In the genomic region with DNA sequence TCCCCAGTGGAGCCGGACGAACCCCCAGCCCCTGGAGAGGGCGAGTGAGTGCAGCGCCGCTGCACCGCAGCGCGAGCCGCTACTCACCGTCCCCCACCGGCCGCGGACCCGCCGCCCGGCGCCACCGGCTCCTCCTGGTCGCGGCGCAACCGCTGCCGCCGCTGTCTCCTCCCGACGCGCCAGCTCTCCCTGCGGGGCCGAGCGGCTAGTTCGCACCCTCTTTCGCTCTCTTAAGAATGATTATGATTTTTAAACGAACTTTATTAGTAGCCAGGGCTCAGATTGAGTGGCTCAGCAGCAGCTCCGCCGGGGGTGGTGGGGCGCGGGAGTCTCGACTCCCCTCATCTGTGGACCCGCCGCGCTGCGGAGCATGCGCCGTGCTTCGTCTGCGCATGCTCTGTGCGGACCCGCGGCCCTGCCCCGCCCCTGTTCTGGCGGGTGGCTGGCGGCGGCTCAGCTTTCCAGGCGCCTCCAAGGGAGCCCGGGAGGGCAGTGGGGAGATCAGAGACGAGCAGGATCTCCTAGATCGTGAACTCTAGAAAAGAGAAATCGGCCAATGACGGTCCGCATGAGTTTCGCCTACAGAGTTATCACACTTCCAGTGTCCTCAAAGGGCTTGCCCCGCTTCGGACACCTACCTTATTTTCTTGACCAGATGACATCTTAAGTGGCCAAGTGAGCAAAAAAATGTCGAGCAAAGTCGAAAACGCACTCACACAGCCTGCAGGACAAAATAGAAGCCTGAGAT, we compare ENCODE assay signal across 8 cellular contexts. TPM values are rescaled to one million over a fixed set of nuclear protein-coding genes. Genes with fewer than 3 reads are reported as not detected.
DNase-seq lines count a peak whose midpoint lies in the region; ATAC-seq, FAIRE-seq and TF ChIP-seq lines count a peak whose summit lies in the region.

A gene (minus strand): TSS at position 372 of the 748 bp plus-strand sequence. CDS start 11,927 bp downstream, outside the sequence.

- peak within 1 kb of the TSS; percentile 84 to 95 (median 92) for H3K4me3 ChIP-seq in pancreas
- peak within 1 kb of the TSS; percentile 29 to 89 (median 87) for H3K4me3 ChIP-seq in thyroid gland (replicated peaks in 1 of 3)

- H3K36me3 Mint-ChIP-seq in activated naive CD8-positive, alpha-beta T cell treated with anti-CD3 and anti-CD28 coated beads, Interleukin-2, amount 10 ng/mL, durations not matched to agents 7 days and 5 days: peaks cover 1% of the 10 kb centered on the region

- FAIRE-seq in pancreas (lab: Jason Lieb, UNC): no peak

- WGBS in pancreas, 2 donors: 0% methylated on average over 61 to 66 of the region's 66 CpGs
- 1% methylated on average over 23 to 50 of the region's 66 CpGs for WGBS in thyroid gland, 2 donors

- no peaks in the 10 kb centered on the region for H3K9me3 Mint-ChIP-seq in activated naive CD8-positive, alpha-beta T cell treated with anti-CD3 and anti-CD28 coated beads, Interleukin-2, amount 10 ng/mL, durations not matched to agents 7 days and 5 days

- H3K36me3 ChIP-seq in pancreas (no peaks in the 10 kb centered on the region), thyroid gland (no peaks in the 10 kb centered on the region)

- peak within 1 kb of the TSS; percentile 92 for H3K27ac Mint-ChIP-seq in activated naive CD8-positive, alpha-beta T cell treated with anti-CD3 and anti-CD28 coated beads, Interleukin-2, amount 10 ng/mL, durations not matched to agents 7 days and 5 days

- H3K4me1 Mint-ChIP-seq in activated naive CD8-positive, alpha-beta T cell treated with anti-CD3 and anti-CD28 coated beads, Interleukin-2, amount 10 ng/mL, durations not matched to agents 7 days and 5 days: peaks cover 6% of the 10 kb centered on the region

- DNase-seq in NAMALWA (ENCODE audit: low spot score) (peak; percentile 88), SKM-1 (lab: John Stamatoyannopoulos, UW; ENCODE audit: unreplicated experiment) (peak; percentile 66), Right ventricle myocardium inferior (ENCODE audit: missing footprints) (peak; percentile 91), pancreas (peak; percentile 71 to 95 (median 86)), thyroid gland (peak; percentile 80 to 82)
- peak; percentile 92 for DNase-seq in activated naive CD8-positive, alpha-beta T cell treated with anti-CD3 and anti-CD28 coated beads, Interleukin-2, amount 10 ng/mL, durations not matched to agents 7 days and 5 days

- intact Hi-C loops in Right ventricle myocardium inferior (cut with DNase I): loop anchor here (2.0 to 5.0 kb wide), 2 partner anchors 49 to 95 kb away; a partner anchor contains a TSS
- intact Hi-C loops in pancreas (cut with DNase I): no loop called here
- intact Hi-C loops in thyroid gland (cut with DNase I): loop anchor here (5.0 to 10.0 kb wide), 2 partner anchors 50 to 93 kb away; a partner anchor contains a TSS

- H3K27me3 ChIP-seq in pancreas (no peaks in the 10 kb centered on the region), thyroid gland (no peaks in the 10 kb centered on the region)

- H3K27me3 Mint-ChIP-seq in activated naive CD8-positive, alpha-beta T cell treated with anti-CD3 and anti-CD28 coated beads, Interleukin-2, amount 10 ng/mL, durations not matched to agents 7 days and 5 days: peaks cover 51% of the 10 kb centered on the region

- POLR2A ChIA-PET in activated naive CD8-positive, alpha-beta T cell treated with anti-CD3 and anti-CD28 coated beads, Interleukin-2, amount 10 ng/mL, durations not matched to agents 7 days and 5 days (lab: Charles Lee): interaction anchor here (1.0 to 1.5 kb wide), 4 partner anchors 10 to 50 kb away, joined by 3 to 6 read pairs (median 4); a partner anchor contains a TSS

- peak within 1 kb of the TSS; percentile 99 for H3K4me3 Mint-ChIP-seq in activated naive CD8-positive, alpha-beta T cell treated with anti-CD3 and anti-CD28 coated beads, Interleukin-2, amount 10 ng/mL, durations not matched to agents 7 days and 5 days

- peak; percentile 85 for ATAC-seq in HG02571 (IDR thresholded peaks at IDR 0.05; ENCODE audit: unreplicated experiment)
- ATAC-seq in activated naive CD8-positive, alpha-beta T cell treated with anti-CD3 and anti-CD28 coated beads, Interleukin-2, amount 10 ng/mL, durations not matched to agents 7 days and 5 days (ENCODE audit: low read depth): peak; percentile 91
- peak; percentile 99 for ATAC-seq in Right ventricle myocardium inferior
- ATAC-seq in pancreas: peak; percentile 92 to 99 (median 98)

- TF ChIP-seq POLR2A in GM10847 (IDR thresholded peaks at IDR 0.05; ENCODE audit: extremely low read depth, insufficient read length) (peak; percentile 79), thyroid gland (IDR thresholded peaks at IDR 0.05) (peak; percentile 73 to 95)

- H3K9me3 ChIP-seq in pancreas: no peaks in the 10 kb centered on the region
- no peaks in the 10 kb centered on the region for H3K9me3 ChIP-seq in thyroid gland

- TF ChIP-seq CTCF in pancreas (IDR thresholded peaks at IDR 0.05): no peak
- TF ChIP-seq CTCF in thyroid gland (IDR thresholded peaks at IDR 0.05): peak in 2 of 6 experiments; percentile 5 to 13

- H3K4me1 ChIP-seq in pancreas (peaks cover 0 to 9% (median 4%) of the 10 kb centered on the region in 3 donors), thyroid gland (peaks cover 4 to 7% of the 10 kb centered on the region in 2 donors)

- H3K27ac ChIP-seq in pancreas (peak within 1 kb of the TSS; percentile 51 to 79 (median 58)), thyroid gland (peak within 1 kb of the TSS; percentile 61 to 97 (median 94))

RNA-seq across cellular contexts. Expression of the gene that starts here (rescaled TPM):
- 1 to 10 TPM; 1.9 to 2.1 TPM for total RNA-seq in activated naive CD8-positive, alpha-beta T cell treated with anti-CD3 and anti-CD28 coated beads, Interleukin-2, amount 10 ng/mL, durations not matched to agents 7 days and 5 days
- total RNA-seq in Right ventricle myocardium inferior (12.0 TPM), pancreas (1 to 10 TPM in 4 of 6 donors, under 1 TPM in 2; 0.69 to 4.5 (median 1.6) TPM), thyroid gland (10 to 100 TPM; 19.6 to 38.9 (median 27.9) TPM)
- 1 to 10 TPM in 1 of 2 donors, under 1 TPM in 1; 0.80 to 2.6 TPM for polyA plus RNA-seq in pancreas

Comparison
In these comparisons a context has a peak if more than half of its experiments do, and no peak if none do; other contexts are left out.
1. Peak in every context shown above with its lines: DNase-seq, ATAC-seq, H3K4me3 ChIP-seq and H3K27ac ChIP-seq.
2. intact Hi-C loops: an anchor here in Right ventricle myocardium inferior (2.0 to 5.0 kb wide) and thyroid gland (5.0 to 10.0 kb wide); none called in pancreas.